ENCODE assay signal across 8 cellular contexts in genomic region chr1:117512728-117513321, GRCh38.
DNase-seq lines count a peak whose midpoint lies in the region; ATAC-seq, FAIRE-seq and TF ChIP-seq lines count a peak whose summit lies in the region.

No MANE protein-coding gene starts in this region.

- TF ChIP-seq EP300 in GM12878 (IDR thresholded peaks at IDR 0.05; ENCODE audit: borderline replicate concordance in 1 of 2, control insufficient read depth in 1 of 2, low read depth in 2 of 2, low read length in 2 of 2) = no peak

- ATAC-seq in GM12878 = peak; percentile 41; the same call in 1 of the 3 replicates
- ATAC-seq in HG02885 (IDR thresholded peaks at IDR 0.05; ENCODE audit: poor library complexity, unreplicated experiment) = no peak
- ATAC-seq in GM19035 (IDR thresholded peaks at IDR 0.05; ENCODE audit: unreplicated experiment) = no peak
- ATAC-seq in HG02852 (IDR thresholded peaks at IDR 0.05; ENCODE audit: unreplicated experiment) = no peak

- SMC1A ChIA-PET in GM12878 (lab: Charles Lee; ENCODE audit: uncharacterized antibody, unreplicated experiment) = interaction anchor here (0.7 to 3.7 kb wide), 16 partner anchors 10 to 383 kb away, joined by 3 to 24 read pairs (median 4); no protein-coding TSS in a partner anchor

- H3K9me3 ChIP-seq in GM12878 (replicated peaks; ENCODE audit: control insufficient read depth, insufficient read depth, low read length) = no peaks in the 10 kb centered on the region
- H3K9me3 ChIP-seq in liver (ENCODE audit: control insufficient read depth in 4 of 4, low read length in 3 of 4) = no peaks in the 10 kb centered on the region

- H3K4me3 ChIP-seq in GM12878 = no peak overlapping the region
- H3K4me3 ChIP-seq in liver (ENCODE audit: low read depth in 1 of 3, low read length in 3 of 3) = no peak overlapping the region

- RAD21 ChIA-PET in GM12878 (lab: Charles Lee; ENCODE audit: unreplicated experiment) = interaction anchor here (0.7 to 3.1 kb wide), 11 partner anchors 16 to 383 kb away, joined by 3 to 21 read pairs (median 4); no protein-coding TSS in a partner anchor

- H3K4me2 ChIP-seq in GM12878 (ENCODE audit: control insufficient read depth, insufficient read depth) = no peak overlapping the region

- WGBS in GM12878 (ENCODE audit: insufficient coverage, insufficient replicate concordance, low lambda C conversion rate, missing lambda C conversion rate) = 0% methylated on average over 1 of the region's 1 CpG
- WGBS in liver = 13% methylated on average over 1 of the region's 1 CpG

- H4K20me1 ChIP-seq in GM12878 (ENCODE audit: control insufficient read depth, insufficient read depth) = no peaks in the 10 kb centered on the region

- TF ChIP-seq RAD21 in GM12878 (IDR thresholded peaks at IDR 0.05; ENCODE audit: insufficient read depth, low read depth, low read length) (peak; percentile 66), liver (IDR thresholded peaks at IDR 0.05) (peak; percentile 81 to 84)

- no peaks in the 10 kb centered on the region for H3K4me1 ChIP-seq in GM12878 (ENCODE audit: control insufficient read depth, insufficient read depth, low read length)
- no peaks in the 10 kb centered on the region for H3K4me1 ChIP-seq in liver (ENCODE audit: control insufficient read depth in 4 of 4, insufficient read depth in 4 of 4, low read length in 3 of 4)

- H3K79me2 ChIP-seq in GM12878 (ENCODE audit: control insufficient read depth, insufficient read depth, low read length) = no peaks in the 10 kb centered on the region

- POLR2A ChIA-PET in GM12878 (lab: Charles Lee) = no interaction called here

- CTCF ChIA-PET in GM12878 (lab: Yijun Ruan, JAX) = interaction anchor here (0.5 to 10.6 kb wide), 18 partner anchors 9 to 1021 kb away, joined by 3 to 142 read pairs (median 4); no protein-coding TSS in a partner anchor

- in situ Hi-C loops in GM12878 (cut with MboI) = no loop called here

- H2AFZ ChIP-seq in GM12878 (ENCODE audit: control insufficient read depth, low read depth, low read length) = no peak overlapping the region

- intact Hi-C loops in GM12878 (cut with micrococcal nuclease; ENCODE audit: unreplicated experiment) = loop anchor here (1.0 to 5.0 kb wide), 2 partner anchors 246 to 384 kb away; no protein-coding TSS in a partner anchor

- BruUV-seq in GM12878 (replicated peaks; lab: Mats Ljungman, UMichigan) = no TSS peak

- FAIRE-seq in GM12878 (lab: Jason Lieb, UNC) = no peak

- H3K27me3 ChIP-seq in GM12878 (replicated peaks in 1 of 2; ENCODE audit: control insufficient read depth in 2 of 2, insufficient read depth in 2 of 2, low read length in 1 of 2) (no peaks in the 10 kb centered on the region), liver (ENCODE audit: control insufficient read depth in 4 of 4, insufficient read depth in 4 of 4, low read length in 3 of 4) (no peaks in the 10 kb centered on the region)

- TF ChIP-seq CTCF in LNCAP (IDR thresholded peaks at IDR 0.05) (peak; percentile 68), GM12878 (IDR thresholded peaks at IDR 0.05 in 2 of 3, conservative IDR thresholded peaks at IDR 0.05 in 1 of 3; ENCODE audit: control insufficient read depth in 2 of 3, extremely low read depth in 1 of 3, insufficient read depth in 1 of 3, low read depth in 3 of 3, low read length in 3 of 3) (peak; percentile 42 to 66 (median 48); a peak in 5 of 6 replicates), liver (IDR thresholded peaks at IDR 0.05; ENCODE audit: low read depth, low read length, missing input control) (peak; percentile 60)

- H3K27ac ChIP-seq in GM12878 (ENCODE audit: control insufficient read depth, insufficient read depth) (no peak overlapping the region), liver (ENCODE audit: low read depth in 1 of 2, low read length in 2 of 2) (no peak overlapping the region)

- peaks cover 1% of the 10 kb centered on the region in 2 experiments; a peak in 3 of 4 replicates for H3K36me3 ChIP-seq in GM12878 (ENCODE audit: control insufficient read depth in 2 of 2, insufficient read depth in 2 of 2, low read length in 1 of 2)
- peaks cover 0 to 3% (median 2%) of the 10 kb centered on the region in 4 donors for H3K36me3 ChIP-seq in liver (ENCODE audit: control insufficient read depth in 4 of 4, insufficient read depth in 3 of 4, low read depth in 1 of 4, low read length in 3 of 4)

- DNase-seq in DMS114 treated with DMSO at 0.1 percent for 48 hours (lab: John Stamatoyannopoulos, UW; ENCODE audit: unreplicated experiment) (peak; percentile 19), GM12878 (ENCODE audit: low read depth, low spot score) (no peak), cortex of kidney (lab: John Stamatoyannopoulos, UW) (no peak)

- TF ChIP-seq POLR2A in GM12878 (IDR thresholded peaks at IDR 0.05; ENCODE audit: low read depth, low read length) = no peak

- H3K9ac ChIP-seq in GM12878 (ENCODE audit: control insufficient read depth, insufficient read depth, low read length) (no peak overlapping the region), liver (ENCODE audit: low read depth in 1 of 2, low read length in 2 of 2) (no peak overlapping the region)

TF ChIP-seq in GM12878, 131 proteins besides CTCF, POLR2A, EP300 and RAD21:
- peak; percentile 47; the same call in 1 of the 2 replicates for TF ChIP-seq SMC3 (IDR thresholded peaks at IDR 0.05; ENCODE audit: borderline replicate concordance, low read length)
- TF ChIP-seq PBX3 (IDR thresholded peaks at IDR 0.05; ENCODE audit: insufficient replicate concordance, low read depth, low read length) = no peak

TF ChIP-seq in liver, 16 proteins besides CTCF, POLR2A, EP300 and RAD21:
- TF ChIP-seq NR2F2 (IDR thresholded peaks at IDR 0.05) (no peak), TAF1 (conservative IDR thresholded peaks at IDR 0.05) (no peak), MAX (IDR thresholded peaks at IDR 0.05) (no peak), JUND (IDR thresholded peaks at IDR 0.05) (no peak), RXRA (IDR thresholded peaks at IDR 0.05) (no peak)
TF ChIP-seq in liver: peak in this region for 0.
